In the genomic region with DNA sequence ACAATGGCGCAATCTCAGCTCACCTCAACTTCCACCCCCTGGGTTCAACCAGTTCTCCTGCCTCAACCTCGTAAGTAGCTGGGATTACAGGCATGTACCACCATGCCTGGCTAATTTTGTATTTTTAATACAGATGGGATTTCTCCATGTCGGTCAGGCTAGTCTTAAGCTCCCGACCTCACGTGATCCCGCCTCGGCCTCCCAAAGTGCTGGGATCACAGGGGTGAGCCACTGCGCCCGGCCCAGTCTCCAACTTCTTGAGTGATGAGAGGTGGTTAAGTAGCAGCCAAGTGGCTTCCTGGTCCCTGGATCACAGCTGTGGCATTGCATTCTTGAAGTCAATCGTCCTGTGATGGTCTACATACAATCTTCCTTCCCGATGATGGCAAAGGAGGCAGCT, we compare ENCODE assay signal across 24 cellular contexts.
"Had no signal": no experiment of that assay in that cellular context is flagged by ENCODE, and none has a peak within 500 bp of the region (broad histone marks: within the 10 kb centered on the region; RNA-seq: fewer than 3 reads in every experiment).

No MANE protein-coding gene starts in this region.

- H3K27me3 Mint-ChIP-seq: dendritic cell treated with granulocyte-macrophage colony-stimulating factor and Interleukin-4, amounts not matched to agents 40 ng/mL and 50 ng/mL, for 4 days had no signal

- H3K9me3 Mint-ChIP-seq: dendritic cell treated with granulocyte-macrophage colony-stimulating factor and Interleukin-4, amounts not matched to agents 40 ng/mL and 50 ng/mL, for 4 days; effector memory CD8-positive, alpha-beta T cell; endodermal cell; mesothelial cell of epicardium; naive B cell had no signal

- ATAC-seq: effector memory CD8-positive, alpha-beta T cell; gastrocnemius medialis; heart right ventricle; left lung; left ventricle myocardium superior; lower lobe of right lung; mucosa of descending colon had no signal

- H3K9me3 ChIP-seq: colonic mucosa, esophagus squamous epithelium, gastrocnemius medialis, heart right ventricle, left lung, lower lobe of right lung, mucosa of descending colon had no signal

- H3K4me3 Mint-ChIP-seq: dendritic cell treated with granulocyte-macrophage colony-stimulating factor and Interleukin-4, amounts not matched to agents 40 ng/mL and 50 ng/mL, for 4 days; effector memory CD8-positive, alpha-beta T cell; endodermal cell; mesothelial cell of epicardium; naive B cell had no signal

- H3K27ac Mint-ChIP-seq: effector memory CD8-positive, alpha-beta T cell; endodermal cell; mesothelial cell of epicardium had no signal

- H3K4me3 ChIP-seq: colonic mucosa, esophagus squamous epithelium, gastrocnemius medialis, heart right ventricle, left lung, lower lobe of right lung, mucosa of descending colon had no signal

- H3K27ac ChIP-seq: colonic mucosa, epithelial cell of prostate, esophagus squamous epithelium, gastrocnemius medialis, heart right ventricle, left lung, lower lobe of right lung had no signal

- H3K36me3 ChIP-seq: colonic mucosa, esophagus squamous epithelium, gastrocnemius medialis, heart right ventricle, left lung, lower lobe of right lung had no signal

- DNase-seq: colonic mucosa; cortex of kidney; effector CD8-positive, alpha-beta T cell; effector memory CD8-positive, alpha-beta T cell; endodermal cell; erythroblast; esophagus squamous epithelium; foreskin fibroblast; foreskin melanocyte; gastrocnemius medialis; glutamatergic neuron; head of caudate nucleus; heart right ventricle; hippocampal formation; left cardiac atrium; left lung; left ventricle myocardium superior; lower lobe of right lung; mesenchymal stem cell; mucosa of descending colon; naive B cell had no signal

- H3K36me3 Mint-ChIP-seq: mesothelial cell of epicardium had no signal

- H3K27me3 ChIP-seq: colonic mucosa, gastrocnemius medialis, left lung had no signal

- H3K4me1 ChIP-seq: colonic mucosa, esophagus squamous epithelium, gastrocnemius medialis, lower lobe of right lung had no signal
